In the genomic region with DNA sequence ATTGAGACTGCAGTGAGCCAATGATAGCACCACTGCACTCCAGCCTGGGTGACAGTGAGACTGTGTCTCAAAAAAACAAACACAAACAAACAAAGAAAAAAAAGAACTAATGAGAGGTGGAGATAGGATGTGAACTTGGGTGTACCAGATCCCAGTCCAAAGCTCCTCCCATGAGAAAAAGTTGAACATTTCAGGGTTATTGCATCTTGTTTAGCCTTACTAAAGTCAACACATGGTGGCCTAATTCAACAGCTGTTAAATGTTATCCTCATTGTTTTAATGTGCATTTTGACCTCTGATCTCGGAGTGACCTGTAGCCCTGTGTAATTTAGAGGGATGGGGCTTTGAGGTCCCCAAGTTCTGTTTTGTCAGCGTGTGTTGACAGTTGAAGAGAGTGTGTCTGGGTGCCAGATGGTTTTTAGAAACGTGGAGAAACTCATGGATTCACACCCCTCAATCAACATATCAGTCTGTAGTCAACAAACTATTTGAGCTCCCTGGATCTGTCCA, we compare ENCODE assay signal across 23 cellular contexts. TPM values are rescaled to one million over a fixed set of nuclear protein-coding genes. Genes with fewer than 3 reads are reported as not detected.
DNase-seq lines count a peak whose midpoint lies in the region; ATAC-seq and TF ChIP-seq lines count a peak whose summit lies in the region.
"Had no signal": no experiment of that assay in that cellular context is flagged by ENCODE, and none has a peak within 500 bp of the region (broad histone marks: within the 10 kb centered on the region; RNA-seq: fewer than 3 reads in every experiment).

No MANE protein-coding gene starts in this region.

- H3K27me3 ChIP-seq in PC-3 (ENCODE audit: low read length) (no peaks in the 10 kb centered on the region), SK-N-SH (ENCODE audit: insufficient read depth) (no peaks in the 10 kb centered on the region)

- peaks cover 64% of the 10 kb centered on the region for H3K4me1 Mint-ChIP-seq in nephron progenitor cell
- H3K4me1 Mint-ChIP-seq: T-cell had no signal

- no peaks in the 10 kb centered on the region for H3K79me2 ChIP-seq in PC-3 (ENCODE audit: low read length)
- no peaks in the 10 kb centered on the region for H3K79me2 ChIP-seq in SK-N-SH (ENCODE audit: insufficient read depth)

- no peak for TF ChIP-seq RAD21 in SK-N-SH (IDR thresholded peaks at IDR 0.05; ENCODE audit: low read length)

- H3K4me2 ChIP-seq in PC-3 (ENCODE audit: low read length) (peak overlapping the region; percentile 71), SK-N-SH (no peak overlapping the region)

- TF ChIP-seq CTCF in AG10803 (conservative IDR thresholded peaks at IDR 0.05; ENCODE audit: low read length) = no peak
- TF ChIP-seq CTCF in PC-3 (conservative IDR thresholded peaks at IDR 0.05; ENCODE audit: low read depth, low read length) = no peak
- TF ChIP-seq CTCF in fibroblast of the aortic adventitia (IDR thresholded peaks at IDR 0.05; ENCODE audit: insufficient read depth, low read length) = no peak
- TF ChIP-seq CTCF in nephron progenitor cell (IDR thresholded peaks at IDR 0.05) = no peak
- no peak for TF ChIP-seq CTCF in SK-N-SH (IDR thresholded peaks at IDR 0.05)

- CTCF ChIA-PET in PC-3 (lab: Charles Lee) = interaction anchor here (0.5 to 0.6 kb wide), 2 partner anchors 12 to 48 kb away, joined by 3 to 11 read pairs; no protein-coding TSS in a partner anchor
- CTCF ChIA-PET in SK-N-SH (lab: Yijun Ruan, JAX) = interaction anchor here (0.7 to 1.8 kb wide), 5 partner anchors 10 to 238 kb away, joined by 3 to 6 read pairs (median 4); no protein-coding TSS in a partner anchor

- H3K9me3 ChIP-seq in PC-3 (ENCODE audit: low read length) = no peaks in the 10 kb centered on the region
- H3K9me3 ChIP-seq in SK-N-SH = no peaks in the 10 kb centered on the region
- H3K9me3 ChIP-seq: heart right ventricle, psoas muscle had no signal

- peak overlapping the region; percentile 84 for H3K27ac Mint-ChIP-seq in nephron progenitor cell
- H3K27ac Mint-ChIP-seq: activated T-helper 2 cell treated with anti-CD3 and anti-CD28 coated beads, Interferon-gamma antibody, Interleukin-2, Interleukin-4, amounts not matched to agents 10 μg/mL and 5 μg/mL and 100 μg/mL, durations not matched to agents 14 hours and 24 hours and 36 hours; CD4-positive, alpha-beta T cell; T-cell had no signal

- ATAC-seq in PC-3 (no peak), HG03095 (IDR thresholded peaks at IDR 0.05; ENCODE audit: unreplicated experiment) (no peak)
- ATAC-seq: GM12878, T-cell had no signal

- POLR2A ChIA-PET in PC-3 (lab: Charles Lee; ENCODE audit: unreplicated experiment) (no interaction called here), SK-N-SH (lab: Yijun Ruan, JAX) (no interaction called here)

- no peaks in the 10 kb centered on the region for H3K36me3 ChIP-seq in PC-3 (ENCODE audit: low read depth, low read length)
- no peaks in the 10 kb centered on the region for H3K36me3 ChIP-seq in SK-N-SH (replicated peaks in 1 of 2; ENCODE audit: control insufficient read depth in 1 of 2, insufficient read depth in 2 of 2, low read length in 1 of 2)

- H3K9me2 ChIP-seq in PC-3 (replicated peaks; ENCODE audit: low read length) (no peaks in the 10 kb centered on the region), SK-N-SH (no peaks in the 10 kb centered on the region)

- H3K27me3 Mint-ChIP-seq in nephron progenitor cell (ENCODE audit: low read depth, poor library complexity) = peaks cover 11% of the 10 kb centered on the region

- H4K20me1 ChIP-seq in PC-3 (ENCODE audit: low read length) (no peaks in the 10 kb centered on the region), SK-N-SH (ENCODE audit: insufficient read depth) (no peaks in the 10 kb centered on the region)

- H3K9me3 Mint-ChIP-seq in nephron progenitor cell = peaks cover 7% of the 10 kb centered on the region
- H3K9me3 Mint-ChIP-seq: activated T-helper 2 cell treated with anti-CD3 and anti-CD28 coated beads, Interferon-gamma antibody, Interleukin-2, Interleukin-4, amounts not matched to agents 10 μg/mL and 5 μg/mL and 100 μg/mL, durations not matched to agents 14 hours and 24 hours and 36 hours; CD4-positive, alpha-beta T cell; neural crest cell; T-cell had no signal

- H3K9ac ChIP-seq in PC-3 (ENCODE audit: low read length) (no peak overlapping the region), SK-N-SH (no peak overlapping the region)

- BruUV-seq in PC-3 (replicated peaks; lab: Mats Ljungman, UMichigan) = no TSS peak

- H3F3A ChIP-seq in PC-3 (ENCODE audit: low read length, unreplicated experiment) = no peaks in the 10 kb centered on the region
- H3F3A ChIP-seq in SK-N-SH (replicated peaks; ENCODE audit: insufficient read depth) = no peaks in the 10 kb centered on the region

- H2AFZ ChIP-seq in PC-3 (ENCODE audit: low read length) (no peak overlapping the region), SK-N-SH (ENCODE audit: low read depth) (no peak overlapping the region)

- peak; percentile 59 for DNase-seq in AG10803 (ENCODE audit: low read depth)
- DNase-seq in PC-3 = no peak
- peak; percentile 27 for DNase-seq in fibroblast of the aortic adventitia (ENCODE audit: low read depth)
- no peak for DNase-seq in nephron progenitor cell
- no peak for DNase-seq in SK-N-SH
- DNase-seq in NCI-H2227 (lab: John Stamatoyannopoulos, UW; ENCODE audit: unreplicated experiment) = no peak
- DNase-seq in SW 1271 (lab: John Stamatoyannopoulos, UW) = no peak
- DNase-seq: activated CD4-positive, alpha-beta T cell treated with anti-CD3 and anti-CD28 coated beads for 48 hours; CD4-positive, alpha-beta T cell; central memory CD4-positive, alpha-beta T cell; DMS153; effector memory CD4-positive, alpha-beta T cell; KG1; NCI-H2029; stimulated activated CD8-positive, alpha-beta memory T cell treated with anti-CD3 and anti-CD28 coated beads, Interleukin-4, amount 100 ng/mL, for 48 hours; substantia nigra; T-cell had no signal

- H3K36me3 Mint-ChIP-seq in nephron progenitor cell (ENCODE audit: low read depth) = peaks cover 18% of the 10 kb centered on the region
- H3K36me3 Mint-ChIP-seq: T-cell had no signal

- peak overlapping the region; percentile 44 for H3K4me3 Mint-ChIP-seq in nephron progenitor cell
- H3K4me3 Mint-ChIP-seq: CD4-positive, alpha-beta T cell; neural crest cell; T-cell had no signal

- WGBS in SK-N-SH (ENCODE audit: low lambda C conversion rate) = 33% methylated on average over 3 of the region's 3 CpGs

- peaks cover 19% of the 10 kb centered on the region for H3K4me1 ChIP-seq in PC-3 (ENCODE audit: insufficient read depth, low read length)
- H3K4me1 ChIP-seq in SK-N-SH (ENCODE audit: control insufficient read depth in 1 of 2, insufficient read depth in 2 of 2, low read depth in 1 of 2, low read length in 1 of 2) = peaks cover 3 to 10% of the 10 kb centered on the region in 2 experiments; a peak in 2 of 4 replicates
- H3K4me1 ChIP-seq: psoas muscle had no signal

- H3K4me3 ChIP-seq in AG10803 (ENCODE audit: low read length) (no peak overlapping the region), PC-3 (ENCODE audit: low read length) (no peak overlapping the region), fibroblast of the aortic adventitia (ENCODE audit: low read depth, low read length) (no peak overlapping the region), SK-N-SH (ENCODE audit: low read depth in 2 of 2, low read length in 1 of 2) (no peak overlapping the region)
- H3K4me3 ChIP-seq: GM12878, heart right ventricle, psoas muscle had no signal

- no peak overlapping the region for H3K27ac ChIP-seq in PC-3 (ENCODE audit: low read length)
- H3K27ac ChIP-seq in SK-N-SH (ENCODE audit: low read depth in 2 of 2, low read length in 1 of 2) = no peak overlapping the region
- H3K27ac ChIP-seq: psoas muscle had no signal

- intact Hi-C loops in PC-3 (cut with micrococcal nuclease) = no loop called here

- no peak for TF ChIP-seq EP300 in SK-N-SH (IDR thresholded peaks at IDR 0.05; ENCODE audit: borderline replicate concordance in 1 of 2, low read depth in 1 of 2, low read length in 1 of 2)

TF ChIP-seq in SK-N-SH, 30 proteins besides CTCF, POLR2A, EP300 and RAD21:
- TF ChIP-seq GATA2 (CRISPR knock-in tag; IDR thresholded peaks at IDR 0.05) (no peak), CHD2 (IDR thresholded peaks at IDR 0.05; ENCODE audit: low read length, partially characterized antibody) (no peak), FOSL2 (IDR thresholded peaks at IDR 0.05; ENCODE audit: borderline replicate concordance, low read depth) (no peak), EZH2phosphoT487 (IDR thresholded peaks at IDR 0.05; ENCODE audit: borderline replicate concordance, low read depth) (no peak), MXI1 (IDR thresholded peaks at IDR 0.05; ENCODE audit: low read depth, low read length) (no peak), NRF1 (IDR thresholded peaks at IDR 0.05; ENCODE audit: low read depth, low read length) (no peak), SIN3A (IDR thresholded peaks at IDR 0.05; ENCODE audit: borderline replicate concordance, low read depth, low read length) (no peak), TEAD4 (IDR thresholded peaks at IDR 0.05; ENCODE audit: borderline replicate concordance, insufficient read depth) (no peak), TCF12 (IDR thresholded peaks at IDR 0.05) (no peak), SMC3 (IDR thresholded peaks at IDR 0.05; ENCODE audit: low read depth, low read length) (no peak), NFIC (IDR thresholded peaks at IDR 0.05; ENCODE audit: borderline replicate concordance) (no peak), RFX5 (IDR thresholded peaks at IDR 0.05; ENCODE audit: low read length) (no peak), YY1 (IDR thresholded peaks at IDR 0.05; ENCODE audit: low read depth) (no peak), FOXM1 (IDR thresholded peaks at IDR 0.05; ENCODE audit: low read depth) (no peak), JUND (IDR thresholded peaks at IDR 0.05) (no peak), MEF2A (IDR thresholded peaks at IDR 0.05; ENCODE audit: borderline replicate concordance, low read depth) (no peak)
- TF ChIP-seq, protein P1, sequence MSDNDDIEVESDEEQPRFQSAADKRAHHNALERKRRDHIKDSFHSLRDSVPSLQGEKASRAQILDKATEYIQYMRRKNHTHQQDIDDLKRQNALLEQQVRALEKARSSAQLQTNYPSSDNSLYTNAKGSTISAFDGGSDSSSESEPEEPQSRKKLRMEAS (IDR thresholded peaks at IDR 0.05; ENCODE audit: low read depth) = no peak

RNA-seq across cellular contexts. Expression of gene PTPRU, which starts 34.6 kb away (rescaled TPM):
- total RNA-seq in PC-3 (2014; rRNA removed) (25.7 and 31.4 TPM in 2 replicates), fibroblast of the aortic adventitia (ENCODE audit: low replicate concordance) (25.8 and 36.6 TPM in 2 replicates)
- polyA plus RNA-seq in SK-N-SH (2012; rRNA removed) = 2.9 and 3.5 TPM in 2 replicates
- 1.5 and 2.9 TPM in 2 replicates for polyA plus RNA-seq in SK-N-SH (2012; cell fraction: cytosol; rRNA removed)
- 6.8 and 12.6 TPM in 2 replicates for polyA plus RNA-seq in SK-N-SH (2012; cell fraction: nucleus; rRNA removed)

RNA-seq across cellular contexts. Expression of gene MECR, which starts 40.2 kb away (rescaled TPM):
- total RNA-seq in PC-3 (2014; rRNA removed) = 25.3 and 30.5 TPM in 2 replicates
- total RNA-seq in fibroblast of the aortic adventitia (ENCODE audit: low replicate concordance) = 17.7 and 23.1 TPM in 2 replicates
- polyA plus RNA-seq in SK-N-SH (2012; rRNA removed) = 38.3 and 38.7 TPM in 2 replicates
- 28.6 and 32.9 TPM in 2 replicates for polyA plus RNA-seq in SK-N-SH (2012; cell fraction: cytosol; rRNA removed)
- 48.3 and 55.4 TPM in 2 replicates for polyA plus RNA-seq in SK-N-SH (2012; cell fraction: nucleus; rRNA removed)

Comparison
In these comparisons a context has a peak if more than half of its experiments do, and no peak if none do; other contexts are left out.
1. DNase-seq: peak in AG10803 (single experiment) and fibroblast of the aortic adventitia (single experiment); none in PC-3 (single experiment), nephron progenitor cell (single experiment), SK-N-SH (single experiment), NCI-H2227 (single experiment) and SW 1271 (0 of 2).